Comparison of ENCODE assay signal across 8 cellular contexts in the genomic region with DNA sequence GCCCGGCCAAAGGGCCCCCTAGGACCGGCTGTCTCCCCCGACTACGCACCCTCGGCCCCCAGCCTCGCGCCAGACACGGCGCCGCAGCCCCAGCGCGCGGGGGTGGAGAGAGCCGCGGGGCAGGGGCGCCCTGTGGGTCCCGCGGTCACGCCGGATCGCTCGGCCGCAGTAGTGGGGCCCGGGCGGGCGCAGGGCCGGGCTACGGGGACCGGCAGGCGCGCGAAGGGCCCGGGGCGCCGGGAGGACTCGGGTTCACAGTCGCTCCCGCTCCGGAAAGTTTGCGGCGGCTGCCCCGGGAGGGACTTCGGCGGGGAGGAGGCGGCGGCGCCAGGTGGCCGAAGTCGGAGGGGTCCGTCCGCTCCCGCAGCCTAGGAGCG. TPM values are rescaled to one million over a fixed set of nuclear protein-coding genes. Genes with fewer than 3 reads are reported as not detected.
DNase-seq lines count a peak whose midpoint lies in the region; ATAC-seq and TF ChIP-seq lines count a peak whose summit lies in the region.

No MANE protein-coding gene starts in this region.

- 0 out of 2 replicates have a peak, but pooled peaks cover 2% of the 10 kb centered on the region for H3K9me3 ChIP-seq in HAP-1

- in situ Hi-C loops in HAP-1 (cut with MboI; ENCODE audit: low sequenced_read_pairs), result no loop called here

- no peaks in the 10 kb centered on the region for H3K36me3 ChIP-seq in HAP-1 (replicated peaks)

- DNase-seq in GM03348 (ENCODE audit: low spot score) (peak; percentile 62), fibroblast of the aortic adventitia (ENCODE audit: low read depth) (no peak), omental fat pad (ENCODE audit: low spot score) (no peak), A172 (ENCODE audit: low spot score) (no peak), HAP-1 (ENCODE audit: low spot score in 2 of 2) (no peak)

- H3K4me3 ChIP-seq in fibroblast of the aortic adventitia (ENCODE audit: low read depth, low read length) (peak overlapping the region; percentile 64), HAP-1 (no peak overlapping the region)

- ATAC-seq in SK-N-SH treated with all-trans-retinoic acid at 6 μM for 48 hours (peak; percentile 38), omental fat pad (ENCODE audit: low FRiP score) (peak; percentile 47), GM21529 (IDR thresholded peaks at IDR 0.05; ENCODE audit: unreplicated experiment) (no peak), HG03460 (IDR thresholded peaks at IDR 0.05; ENCODE audit: unreplicated experiment) (no peak)

- H3K4me1 ChIP-seq in HAP-1, result no peaks in the 10 kb centered on the region

- no peaks in the 10 kb centered on the region for H3K27me3 ChIP-seq in HAP-1 (ENCODE audit: low read depth)

- no peak for TF ChIP-seq CTCF in fibroblast of the aortic adventitia (IDR thresholded peaks at IDR 0.05; ENCODE audit: insufficient read depth, low read length)
- no peak for TF ChIP-seq CTCF in omental fat pad (IDR thresholded peaks at IDR 0.05)

TF ChIP-seq in SK-N-SH treated with all-trans-retinoic acid at 6 μM for 48 hours, 23 proteins besides CTCF, POLR2A, EP300 and RAD21:
- TF ChIP-seq TCF4 (CRISPR knock-in tag; IDR thresholded peaks at IDR 0.05; ENCODE audit: borderline replicate concordance) (no peak), ZNF70 (CRISPR knock-in tag; IDR thresholded peaks at IDR 0.05) (no peak), RARB (CRISPR knock-in tag; IDR thresholded peaks at IDR 0.05) (no peak), ESRRG (CRISPR knock-in tag; IDR thresholded peaks at IDR 0.05) (no peak), ISL1 (CRISPR knock-in tag; IDR thresholded peaks at IDR 0.05) (no peak), GLIS3 (CRISPR knock-in tag; IDR thresholded peaks at IDR 0.05) (no peak), PATZ1 (CRISPR knock-in tag; IDR thresholded peaks at IDR 0.05; ENCODE audit: borderline replicate concordance) (no peak), POU6F1 (CRISPR knock-in tag; IDR thresholded peaks at IDR 0.05; ENCODE audit: borderline replicate concordance, low read depth) (no peak), OSR1 (CRISPR knock-in tag; IDR thresholded peaks at IDR 0.05) (no peak), ARNTL (CRISPR knock-in tag; IDR thresholded peaks at IDR 0.05; ENCODE audit: borderline replicate concordance, low read depth) (no peak), SNAI2 (CRISPR knock-in tag; IDR thresholded peaks at IDR 0.05) (no peak), ZFP3 (CRISPR knock-in tag; IDR thresholded peaks at IDR 0.05) (no peak)
- TF ChIP-seq, protein P1, sequence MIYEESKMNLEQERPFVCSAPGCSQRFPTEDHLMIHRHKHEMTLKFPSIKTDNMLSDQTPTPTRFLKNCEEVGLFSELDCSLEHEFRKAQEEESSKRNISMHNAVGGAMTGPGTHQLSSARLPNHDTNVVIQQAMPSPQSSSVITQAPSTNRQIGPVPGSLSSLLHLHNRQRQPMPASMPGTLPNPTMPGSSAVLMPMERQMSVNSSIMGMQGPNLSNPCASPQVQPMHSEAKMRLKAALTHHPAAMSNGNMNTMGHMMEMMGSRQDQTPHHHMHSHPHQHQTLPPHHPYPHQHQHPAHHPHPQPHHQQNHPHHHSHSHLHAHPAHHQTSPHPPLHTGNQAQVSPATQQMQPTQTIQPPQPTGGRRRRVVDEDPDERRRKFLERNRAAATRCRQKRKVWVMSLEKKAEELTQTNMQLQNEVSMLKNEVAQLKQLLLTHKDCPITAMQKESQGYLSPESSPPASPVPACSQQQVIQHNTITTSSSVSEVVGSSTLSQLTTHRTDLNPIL (CRISPR knock-in tag; IDR thresholded peaks at IDR 0.05; ENCODE audit: low read depth), result no peak

RNA-seq across cellular contexts. Expression of gene ZNF669, which starts 7.1 kb away (rescaled TPM):
- total RNA-seq in fibroblast of the aortic adventitia (ENCODE audit: low replicate concordance) (7.4 and 9.4 TPM in 2 replicates), omental fat pad (1 to 10 TPM; 4.0 to 9.1 (median 6.3) TPM)
- 14.9 and 22.8 TPM in 2 replicates for total RNA-seq in A172 (2014; rRNA removed; shearing (Covaris generic))

RNA-seq across cellular contexts. Expression of gene ZNF670, which starts 32.6 kb away (rescaled TPM):
- total RNA-seq in fibroblast of the aortic adventitia (ENCODE audit: low replicate concordance) (2.0 and 3.6 TPM in 2 replicates), omental fat pad (1 to 10 TPM; 2.3 to 3.2 (median 2.8) TPM)
- 8.8 and 9.8 TPM in 2 replicates for total RNA-seq in A172 (2014; rRNA removed; shearing (Covaris generic))

Comparison
In these comparisons a context has a peak if more than half of its experiments do, and no peak if none do; other contexts are left out.
1. ATAC-seq: peak in SK-N-SH treated with all-trans-retinoic acid at 6 μM for 48 hours (single experiment) and omental fat pad (single experiment); none in GM21529 (single experiment) and HG03460 (single experiment).